10 cellular contexts compared by ENCODE assay signal in genomic region chr17:64781810-64782555, GRCh38.
DNase-seq lines count a peak whose midpoint lies in the region; ATAC-seq and TF ChIP-seq lines count a peak whose summit lies in the region.
"Had no signal": no experiment of that assay in that cellular context is flagged by ENCODE, and none has a peak within 500 bp of the region (broad histone marks: within the 10 kb centered on the region; RNA-seq: fewer than 3 reads in every experiment).

No MANE protein-coding gene starts in this region.

- no peak overlapping the region for H3K4me3 ChIP-seq in uterus

- H3K4me1 Mint-ChIP-seq in central memory CD8-positive, alpha-beta T cell: peaks cover 28% of the 10 kb centered on the region
- peaks cover 13% of the 10 kb centered on the region for H3K4me1 Mint-ChIP-seq in memory B cell

- no peaks in the 10 kb centered on the region for H3K9me3 Mint-ChIP-seq in central memory CD8-positive, alpha-beta T cell
- no peaks in the 10 kb centered on the region for H3K9me3 Mint-ChIP-seq in memory B cell

- peaks cover 21% of the 10 kb centered on the region for H3K36me3 Mint-ChIP-seq in central memory CD8-positive, alpha-beta T cell (ENCODE audit: insufficient read depth)
- peaks cover 6% of the 10 kb centered on the region for H3K36me3 Mint-ChIP-seq in memory B cell

- DNase-seq in cardiac septum (ENCODE audit: low spot score) (peak; percentile 73), left cardiac atrium (no peak), memory B cell (ENCODE audit: low spot score in 2 of 2) (no peak), uterus (peak in 1 of 2 donors; percentile 8), DMS153 (lab: John Stamatoyannopoulos, UW) (no peak), NCI-H2029 (lab: John Stamatoyannopoulos, UW) (no peak)
- DNase-seq in central memory CD8-positive, alpha-beta T cell (ENCODE audit: low spot score in 2 of 2): no peak

- no peaks in the 10 kb centered on the region for H3K27me3 Mint-ChIP-seq in central memory CD8-positive, alpha-beta T cell
- no peaks in the 10 kb centered on the region for H3K27me3 Mint-ChIP-seq in memory B cell

- H3K4me3 Mint-ChIP-seq in central memory CD8-positive, alpha-beta T cell: peak overlapping the region; percentile 74
- H3K4me3 Mint-ChIP-seq in memory B cell: peak overlapping the region; percentile 78

- TF ChIP-seq CTCF in uterus (IDR thresholded peaks at IDR 0.05): no peak

- H3K36me3 ChIP-seq in uterus: no peaks in the 10 kb centered on the region

- ATAC-seq in left cardiac atrium (no peak), memory B cell (ENCODE audit: low read depth) (no peak), GM21717 (IDR thresholded peaks at IDR 0.05; ENCODE audit: unreplicated experiment) (no peak)
- no peak for ATAC-seq in central memory CD8-positive, alpha-beta T cell (replicated peaks; ENCODE audit: extremely low read depth, poor library complexity, severe bottlenecking)

- H3K27me3 ChIP-seq in uterus: peaks cover 11 to 25% of the 10 kb centered on the region in 2 donors

- H3K9me3 ChIP-seq in uterus: no peaks in the 10 kb centered on the region

- no peak overlapping the region for H3K27ac Mint-ChIP-seq in central memory CD8-positive, alpha-beta T cell (ENCODE audit: low read depth)
- peak overlapping the region; percentile 25 for H3K27ac Mint-ChIP-seq in memory B cell

- no peak for TF ChIP-seq POLR2A in uterus (IDR thresholded peaks at IDR 0.05)

- H3K27ac ChIP-seq in uterus: peak overlapping the region; percentile 34 to 57
- H3K27ac ChIP-seq: C4-2B, parathyroid adenoma had no signal

- intact Hi-C loops in cardiac septum (cut with DNase I) (no loop called here), left cardiac atrium (cut with DNase I) (no loop called here), uterus (cut with DNase I; ENCODE audit: low total_unique reads) (no loop called here)

- peaks cover 0 to 42% of the 10 kb centered on the region in 2 donors for H3K4me1 ChIP-seq in uterus
